ENCODE assay signal across 25 cellular contexts in the genomic region with DNA sequence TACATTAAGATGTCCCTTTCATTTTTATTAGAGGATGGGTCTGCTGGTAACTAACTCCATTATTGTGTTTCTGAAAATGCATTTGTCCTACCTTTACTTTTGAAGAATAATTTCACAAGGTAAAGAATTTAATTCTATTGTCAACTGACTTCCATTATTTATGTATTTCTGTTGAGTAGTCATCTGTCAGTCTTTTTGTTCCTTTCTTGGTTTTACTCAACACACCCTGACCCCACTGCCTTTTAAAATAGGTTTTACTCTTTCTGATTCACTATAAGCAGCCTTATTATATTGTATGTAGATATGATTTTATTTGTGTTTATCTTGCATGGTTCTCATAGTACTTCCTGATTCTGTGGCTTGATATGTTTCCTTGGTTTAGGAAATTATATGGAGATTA.
"Had no signal": no experiment of that assay in that cellular context is flagged by ENCODE, and none has a peak within 500 bp of the region (broad histone marks: within the 10 kb centered on the region; RNA-seq: fewer than 3 reads in every experiment).

No MANE protein-coding gene starts in this region.

- H3K36me3 ChIP-seq: esophagus muscularis mucosa, heart right ventricle, lower lobe of right lung, sigmoid colon, stomach, thyroid gland, vagina had no signal

- H3K27ac ChIP-seq: esophagus muscularis mucosa, heart right ventricle, lower lobe of right lung, psoas muscle, sigmoid colon, stomach, thyroid gland, vagina had no signal

- H3K9me3 ChIP-seq: esophagus muscularis mucosa, lower lobe of right lung, psoas muscle, sigmoid colon, stomach, thyroid gland, vagina had no signal

- H3K4me3 ChIP-seq: esophagus muscularis mucosa, heart right ventricle, lower lobe of right lung, psoas muscle, sigmoid colon, stomach, thyroid gland, vagina had no signal

- FAIRE-seq: endothelial cell of umbilical vein, islet of Langerhans had no signal

- DNase-seq: dermis blood vessel endothelial cell; effector memory CD4-positive, alpha-beta T cell; foreskin melanocyte; glutamatergic neuron; heart right ventricle; hippocampal formation; left ventricle myocardium superior; lower lobe of right lung; naive thymus-derived CD8-positive, alpha-beta T cell; nephron progenitor cell; nucleus accumbens; psoas muscle; right cardiac atrium; sigmoid colon; stimulated activated CD4-positive, alpha-beta T cell treated with anti-CD3 and anti-CD28 coated beads, Interleukin-2, amount 100 ng/mL, for 24 hours; stimulated activated CD4-positive, alpha-beta T cell treated with anti-CD3 and anti-CD28 coated beads, Interleukin-4, amount 100 ng/mL, for 24 hours; stimulated activated naive CD4-positive, alpha-beta T cell treated with Interleukin-2 at 50 U/mL for 16 hours; stomach; thyroid gland; trophoblast cell had no signal

- H3K4me1 ChIP-seq: lower lobe of right lung, vagina had no signal

- ATAC-seq: heart right ventricle; left ventricle myocardium superior; lower lobe of right lung; naive thymus-derived CD8-positive, alpha-beta T cell; psoas muscle; right cardiac atrium; stimulated activated effector memory CD8-positive, alpha-beta T cell treated with anti-CD3 and anti-CD28 coated beads, Interleukin-12 subunit alpha, Interleukin-12 subunit beta, amount 100 ng/mL, for 72 hours had no signal

- H3K27me3 ChIP-seq: esophagus muscularis mucosa, heart right ventricle, sigmoid colon, stomach, thyroid gland, vagina had no signal
